In genomic region chr3:24520101-24520495, GRCh38 we compare ENCODE assay signal across 2 cellular contexts.
TF ChIP-seq lines count a peak whose summit lies in the region.

No MANE protein-coding gene starts in this region.

TF ChIP-seq in GM23338, 12 proteins besides CTCF, POLR2A, EP300 and RAD21:
- TF ChIP-seq CREB1 (CRISPR knock-in tag; IDR thresholded peaks at IDR 0.05; ENCODE audit: low read depth) = no peak
- no peak for TF ChIP-seq POLR2AphosphoS5 (IDR thresholded peaks at IDR 0.05; ENCODE audit: low read depth)
- TF ChIP-seq STAT1 (IDR thresholded peaks at IDR 0.05; ENCODE audit: unreplicated experiment) = no peak
- no peak for TF ChIP-seq ETS1 (IDR thresholded peaks at IDR 0.05)
- TF ChIP-seq NANOG (IDR thresholded peaks at IDR 0.05; ENCODE audit: borderline replicate concordance) = no peak
- TF ChIP-seq ZNF331 (CRISPR knock-in tag; IDR thresholded peaks at IDR 0.05; ENCODE audit: low read depth) = no peak
- no peak for TF ChIP-seq EZH2 (IDR thresholded peaks at IDR 0.05; ENCODE audit: low read depth, unreplicated experiment)
- no peak for TF ChIP-seq ZNF462 (CRISPR knock-in tag; IDR thresholded peaks at IDR 0.05)
- no peak for TF ChIP-seq EZH2phosphoT487 (IDR thresholded peaks at IDR 0.05; ENCODE audit: unreplicated experiment)
- no peak for TF ChIP-seq REST (IDR thresholded peaks at IDR 0.05; ENCODE audit: unreplicated experiment)
- no peak for TF ChIP-seq ZNF114 (CRISPR knock-in tag; IDR thresholded peaks at IDR 0.05)
- TF ChIP-seq JUNB (IDR thresholded peaks at IDR 0.05; ENCODE audit: unreplicated experiment) = no peak

TF ChIP-seq in K562, 482 proteins besides CTCF, POLR2A, EP300 and RAD21 (continues in another document):
- TF ChIP-seq DPF2 (IDR thresholded peaks at IDR 0.05) = peak; percentile 75
- TF ChIP-seq ZBTB40 (IDR thresholded peaks at IDR 0.05) = 0 out of 2 replicates have a peak, but pooled peaks have one; percentile 7
- TF ChIP-seq ZBTB40 (CRISPR knock-in tag; IDR thresholded peaks at IDR 0.05) = no peak
- peak; percentile 41; the same call in 1 of the 2 replicates for TF ChIP-seq ZNF175 (CRISPR knock-in tag; IDR thresholded peaks at IDR 0.05; ENCODE audit: low read depth)
- TF ChIP-seq SMARCA4 (IDR thresholded peaks at IDR 0.05) = peak; percentile 78
- no peak for TF ChIP-seq NCOA6 (IDR thresholded peaks at IDR 0.05)
- no peak for TF ChIP-seq PTRF (tag; IDR thresholded peaks at IDR 0.05)
- peak; percentile 66; the same call in 1 of the 2 replicates for TF ChIP-seq NFIC (IDR thresholded peaks at IDR 0.05)
- TF ChIP-seq GMEB1 (CRISPR knock-in tag; IDR thresholded peaks at IDR 0.05) = no peak
- peak; percentile 73; the same call in 1 of the 2 replicates for TF ChIP-seq RUNX1 (IDR thresholded peaks at IDR 0.05; ENCODE audit: low read depth)
- TF ChIP-seq ZMIZ1 (IDR thresholded peaks at IDR 0.05; ENCODE audit: low read depth in 2 of 2, low read length in 2 of 2) = 0 out of 4 replicates have a peak, but pooled peaks of 1 of the 2 experiments have one; percentile 39
- peak; percentile 91 for TF ChIP-seq CBFA2T2 (conservative IDR thresholded peaks at IDR 0.05)
- no peak for TF ChIP-seq E2F4 (CRISPR knock-in tag; IDR thresholded peaks at IDR 0.05; ENCODE audit: low read depth)
- peak; percentile 72 for TF ChIP-seq MTA2 (IDR thresholded peaks at IDR 0.05; ENCODE audit: low read depth)
- TF ChIP-seq TCF3 (CRISPR knock-in tag; IDR thresholded peaks at IDR 0.05) = peak; percentile 88
- no peak for TF ChIP-seq ZFP30 (CRISPR knock-in tag; IDR thresholded peaks at IDR 0.05; ENCODE audit: borderline replicate concordance)
- peak; percentile 75 to 78 for TF ChIP-seq KDM1A (IDR thresholded peaks at IDR 0.05)
- peak; percentile 60; the same call in 1 of the 2 replicates for TF ChIP-seq SMAD4 (CRISPR knock-in tag; conservative IDR thresholded peaks at IDR 0.05)
- peak in 1 of 2 experiments; percentile 83; a peak in 2 of 4 replicates for TF ChIP-seq RCOR1 (IDR thresholded peaks at IDR 0.05; ENCODE audit: borderline replicate concordance in 1 of 2, low read depth in 2 of 2, low read length in 2 of 2)
- TF ChIP-seq BCOR (IDR thresholded peaks at IDR 0.05) = peak; percentile 36; the same call in 1 of the 2 replicates
- TF ChIP-seq CHD7 (IDR thresholded peaks at IDR 0.05; ENCODE audit: low read depth, low read length) = no peak
